2 cellular contexts compared by ENCODE assay signal in the genomic region with DNA sequence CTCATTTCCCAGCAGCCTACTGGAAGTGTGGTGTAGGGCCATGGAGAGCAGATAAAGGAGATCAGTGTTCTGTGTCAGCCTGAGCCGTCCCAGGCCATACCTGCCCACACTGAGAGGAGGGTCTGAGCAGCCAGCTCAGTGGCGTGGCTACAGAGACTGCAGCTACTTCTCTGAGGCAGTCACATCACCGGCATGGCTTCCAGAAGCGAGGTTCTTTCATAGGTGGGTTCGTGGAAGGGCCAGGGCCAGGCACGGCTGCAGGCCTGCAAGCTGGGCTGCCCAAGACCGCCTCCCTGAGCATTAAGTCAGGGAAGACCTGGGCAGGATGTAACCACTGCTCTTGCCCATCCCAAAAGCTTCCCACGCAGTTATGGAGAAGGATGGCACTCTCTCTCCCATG.
TF ChIP-seq lines count a peak whose summit lies in the region.

No MANE protein-coding gene starts in this region.

TF ChIP-seq in GM12891, 5 proteins besides CTCF, POLR2A, EP300 and RAD21:
- no peak for TF ChIP-seq POU2F2 (IDR thresholded peaks at IDR 0.05; ENCODE audit: low read depth, low read length)
- TF ChIP-seq SPI1 (IDR thresholded peaks at IDR 0.05; ENCODE audit: low read depth, low read length): no peak
- no peak for TF ChIP-seq POLR2AphosphoS5 (IDR thresholded peaks at IDR 0.05; ENCODE audit: low read depth, low read length)
- TF ChIP-seq TAF1 (IDR thresholded peaks at IDR 0.05; ENCODE audit: low read depth, low read length): no peak
- no peak for TF ChIP-seq PAX5 (IDR thresholded peaks at IDR 0.05; ENCODE audit: insufficient read depth, low read length, severe bottlenecking)

TF ChIP-seq in H1, 55 proteins besides CTCF, POLR2A, EP300 and RAD21:
- TF ChIP-seq BRCA1 (IDR thresholded peaks at IDR 0.05; ENCODE audit: low read depth, low read length) (no peak), CHD1 (IDR thresholded peaks at IDR 0.05; ENCODE audit: low read depth, low read length) (no peak), ZNF274 (IDR thresholded peaks at IDR 0.05; ENCODE audit: borderline replicate concordance, extremely low read depth, low read length) (no peak), HDAC2 (IDR thresholded peaks at IDR 0.05; ENCODE audit: borderline replicate concordance in 1 of 2, low read depth in 2 of 2, low read length in 2 of 2) (no peak), SAP30 (IDR thresholded peaks at IDR 0.05; ENCODE audit: insufficient read depth, insufficient replicate concordance, low read length) (no peak), TAF7 (optimal IDR thresholded peaks at IDR 0.05; ENCODE audit: borderline replicate concordance, low read depth, low read length) (no peak), TAF1 (IDR thresholded peaks at IDR 0.05; ENCODE audit: low read depth, low read length) (no peak), TEAD4 (IDR thresholded peaks at IDR 0.05; ENCODE audit: low read depth, low read length) (no peak)
